In genomic region chr11:118238947-118239346, GRCh38 we compare ENCODE assay signal across 12 cellular contexts. TPM values are rescaled to one million over a fixed set of nuclear protein-coding genes. Genes with fewer than 3 reads are reported as not detected.
A peak's percentile ranks its signal among the peaks of the same experiment; 100 is the strongest.
DNase-seq lines count a peak whose midpoint lies in the region; ATAC-seq, FAIRE-seq and TF ChIP-seq lines count a peak whose summit lies in the region.
"Had no signal": no experiment of that assay in that cellular context is flagged by ENCODE, and none has a peak within 500 bp of the region (broad histone marks: within the 10 kb centered on the region; RNA-seq: fewer than 3 reads in every experiment).

No MANE protein-coding gene starts in this region.

- H3K27me3 Mint-ChIP-seq in activated T-cell treated with anti-CD3 and anti-CD28 coated beads, Interleukin-2, amount 50 U/mL, for 4 hours (ENCODE audit: low read depth): no peaks in the 10 kb centered on the region
- H3K27me3 Mint-ChIP-seq in mesothelial cell of epicardium (ENCODE audit: low read depth): peaks cover 3% of the 10 kb centered on the region

- POLR2A ChIA-PET in PC-9 (lab: Charles Lee; ENCODE audit: unreplicated experiment): no interaction called here

- no peaks in the 10 kb centered on the region for H3K9me2 ChIP-seq in PC-9 (ENCODE audit: insufficient read depth)

- H3K4me3 ChIP-seq in PC-9 (no peak overlapping the region), colonic mucosa (no peak overlapping the region), small intestine (ENCODE audit: low read depth in 1 of 2, low read length in 2 of 2) (no peak overlapping the region)
- H3K4me3 ChIP-seq: testis had no signal

- H3K4me1 Mint-ChIP-seq in activated T-cell treated with anti-CD3 and anti-CD28 coated beads, Interleukin-2, amount 50 U/mL, for 4 hours (ENCODE audit: low read depth): peaks cover 88% of the 10 kb centered on the region
- H3K4me1 Mint-ChIP-seq in mesothelial cell of epicardium: peaks cover 73% of the 10 kb centered on the region

- H3K9me3 ChIP-seq in PC-9 (ENCODE audit: insufficient read depth, low read depth): no peaks in the 10 kb centered on the region
- H3K9me3 ChIP-seq in colonic mucosa: no peaks in the 10 kb centered on the region
- no peaks in the 10 kb centered on the region for H3K9me3 ChIP-seq in small intestine (ENCODE audit: control insufficient read depth, low read depth)
- H3K9me3 ChIP-seq: heart right ventricle, testis had no signal

- CTCF ChIA-PET in PC-9 (lab: Charles Lee): interaction anchor here (0.8 kb wide), 1 partner anchor 9 kb away, joined by 3 read pairs; no protein-coding TSS in a partner anchor

- BruUV-seq in PC-9 (replicated peaks; lab: Mats Ljungman, UMichigan): no TSS peak

- no peak for ATAC-seq in activated T-cell treated with anti-CD3 and anti-CD28 coated beads, Interleukin-2, amount 50 U/mL, for 4 hours
- ATAC-seq: heart right ventricle, Panc1 had no signal

- H2AFZ ChIP-seq in PC-9: no peak overlapping the region

- peak overlapping the region; percentile 9; the same call in 1 of the 2 replicates for H3K4me2 ChIP-seq in PC-9

- DNase-seq in activated T-cell treated with anti-CD3 and anti-CD28 coated beads, Interleukin-2, amount 50 U/mL, for 4 hours: no peak
- no peak for DNase-seq in activated T-cell treated with anti-CD3 and anti-CD28 coated beads, Interleukin-2, amount 50 U/mL, for 1 hour
- DNase-seq in PC-9: no peak
- DNase-seq in colonic mucosa: no peak
- no peak for DNase-seq in small intestine
- no peak for DNase-seq in NCI-H226
- DNase-seq in mesothelial cell of epicardium (ENCODE audit: low spot score in 2 of 2, unreplicated experiment in 2 of 2): no peak
- DNase-seq in stimulated activated CD4-positive, alpha-beta T cell treated with anti-CD3 and anti-CD28 coated beads, Interleukin-4, amount 100 ng/mL, for 4 hours: no peak
- DNase-seq: GOT3, heart right ventricle, testis had no signal

- intact Hi-C loops in PC-9 (cut with micrococcal nuclease; ENCODE audit: unreplicated experiment) (no loop called here), colonic mucosa (cut with DNase I) (no loop called here)

- no peak for TF ChIP-seq CTCF in PC-9 (conservative IDR thresholded peaks at IDR 0.05)
- no peak for TF ChIP-seq CTCF in colonic mucosa (IDR thresholded peaks at IDR 0.05)
- TF ChIP-seq CTCF in mesothelial cell of epicardium (IDR thresholded peaks at IDR 0.05; ENCODE audit: unreplicated experiment): no peak

- peaks cover 37% of the 10 kb centered on the region for H3K79me2 ChIP-seq in PC-9 (ENCODE audit: low read depth)

- H3K9ac ChIP-seq in colonic mucosa (ENCODE audit: low read depth in 2 of 2, low read length in 2 of 2): peak overlapping the region in 1 of 2 donors; percentile 28

- peak overlapping the region; percentile 34; the same call in 1 of the 2 replicates for H3K27ac ChIP-seq in PC-9
- H3K27ac ChIP-seq in colonic mucosa: peak overlapping the region; percentile 55
- peak overlapping the region; percentile 6 to 49 for H3K27ac ChIP-seq in small intestine (ENCODE audit: low read depth in 1 of 2, low read length in 1 of 2)
- H3K27ac ChIP-seq: testis had no signal

- no peaks in the 10 kb centered on the region for H4K20me1 ChIP-seq in PC-9 (ENCODE audit: insufficient read depth)

- H3K4me1 ChIP-seq in PC-9 (replicated peaks; ENCODE audit: insufficient read depth) (peaks cover 63% of the 10 kb centered on the region), colonic mucosa (peaks cover 10% of the 10 kb centered on the region), small intestine (ENCODE audit: control insufficient read depth in 2 of 2, insufficient read depth in 1 of 2, low read depth in 1 of 2, low read length in 1 of 2) (peaks cover 5 to 8% of the 10 kb centered on the region in 2 donors)
- H3K4me1 ChIP-seq: testis had no signal

- H3K27me3 ChIP-seq in PC-9 (ENCODE audit: insufficient read depth, low read depth): no peaks in the 10 kb centered on the region
- no peaks in the 10 kb centered on the region for H3K27me3 ChIP-seq in colonic mucosa
- no peaks in the 10 kb centered on the region for H3K27me3 ChIP-seq in small intestine (ENCODE audit: control insufficient read depth in 2 of 2, insufficient read depth in 2 of 2, low read length in 2 of 2)
- H3K27me3 ChIP-seq: heart right ventricle, testis had no signal

- FAIRE-seq in small intestine (lab: Jason Lieb, UNC): no peak

- H3K27ac Mint-ChIP-seq in mesothelial cell of epicardium: no peak overlapping the region

- H3F3A ChIP-seq in PC-9 (ENCODE audit: insufficient read depth, low read depth): peaks cover 31% of the 10 kb centered on the region

- no peaks in the 10 kb centered on the region for H3K9me3 Mint-ChIP-seq in activated T-cell treated with anti-CD3 and anti-CD28 coated beads, Interleukin-2, amount 50 U/mL, for 4 hours
- no peaks in the 10 kb centered on the region for H3K9me3 Mint-ChIP-seq in mesothelial cell of epicardium

- H3K36me3 ChIP-seq in PC-9 (ENCODE audit: low read depth): peaks cover 4% of the 10 kb centered on the region; the same call in 1 of the 2 replicates
- no peaks in the 10 kb centered on the region for H3K36me3 ChIP-seq in colonic mucosa
- no peaks in the 10 kb centered on the region for H3K36me3 ChIP-seq in small intestine (ENCODE audit: control insufficient read depth in 2 of 2, insufficient read depth in 2 of 2, low read length in 2 of 2)

- H3K4me3 Mint-ChIP-seq in activated T-cell treated with anti-CD3 and anti-CD28 coated beads, Interleukin-2, amount 50 U/mL, for 4 hours: peak overlapping the region; percentile 84
- no peak overlapping the region for H3K4me3 Mint-ChIP-seq in mesothelial cell of epicardium

- peaks cover 51% of the 10 kb centered on the region for H3K36me3 Mint-ChIP-seq in activated T-cell treated with anti-CD3 and anti-CD28 coated beads, Interleukin-2, amount 50 U/mL, for 4 hours (ENCODE audit: insufficient read depth)
- H3K36me3 Mint-ChIP-seq in mesothelial cell of epicardium: no peaks in the 10 kb centered on the region

RNA-seq across cellular contexts. Expression of gene MPZL3, which starts 13.2 kb away (rescaled TPM):
- total RNA-seq in activated T-cell treated with anti-CD3 and anti-CD28 coated beads, Interleukin-2, amount 50 U/mL, for 4 hours: 10 to 100 TPM; 52.7 to 72.0 (median 56.4) TPM
- total RNA-seq in PC-9 (2021) (13.4 and 16.8 TPM in 2 replicates), colonic mucosa (10 to 100 TPM; 10.9 to 27.8 TPM), mesothelial cell of epicardium (5.0 to 5.7 TPM (median 5.2 TPM) in 3 replicates)
- polyA plus RNA-seq in small intestine: 1 to 10 TPM; 3.0 to 4.0 (median 3.9) TPM

RNA-seq across cellular contexts. Expression of gene JAML, which starts 14.1 kb away (rescaled TPM):
- 100 to 1,000 TPM; 135 to 153 (median 137) TPM for total RNA-seq in activated T-cell treated with anti-CD3 and anti-CD28 coated beads, Interleukin-2, amount 50 U/mL, for 4 hours
- total RNA-seq in PC-9 (2021): not detected in 2 replicates
- 10 to 100 TPM in 1 of 2 donors, 1 to 10 TPM in 1; 3.3 to 12.0 TPM for total RNA-seq in colonic mucosa
- 10 to 100 TPM in 1 of 3 donors, 1 to 10 TPM in 2; 4.2 to 21.6 (median 5.0) TPM for polyA plus RNA-seq in small intestine
- total RNA-seq in mesothelial cell of epicardium: not detected in 3 replicates

RNA-seq across cellular contexts. Expression of gene MPZL2, which starts 25.1 kb away (rescaled TPM):
- total RNA-seq in activated T-cell treated with anti-CD3 and anti-CD28 coated beads, Interleukin-2, amount 50 U/mL, for 4 hours: 10 to 100 TPM in 2 of 3 donors, 1 to 10 TPM in 1; 9.0 to 12.9 (median 12.8) TPM
- total RNA-seq in PC-9 (2021) (39.4 and 43.1 TPM in 2 replicates), colonic mucosa (100 to 1,000 TPM in 1 of 2 donors, 10 to 100 TPM in 1; 58.8 to 114 TPM), mesothelial cell of epicardium (32.3 to 36.9 TPM (median 32.8 TPM) in 3 replicates)
- 10 to 100 TPM in 1 of 3 donors, 1 to 10 TPM in 2; 1.6 to 27.5 (median 3.1) TPM for polyA plus RNA-seq in small intestine

Comparison
In these comparisons a context has a peak if more than half of its experiments do, and no peak if none do; other contexts are left out.
1. RNA of gene JAML, which starts 14.1 kb away (total RNA-seq): 135 to 153 TPM in activated T-cell treated with anti-CD3 and anti-CD28 coated beads, Interleukin-2, amount 50 U/mL, for 4 hours; 3.3 to 12.0 TPM in colonic mucosa, not detected in PC-9 and not detected in mesothelial cell of epicardium; every median in the first group is over 10 times any median in the second.
2. Peak in every context shown above with its lines, with median percentiles within 50 percentile points of each other: H3K27ac ChIP-seq.